In genomic region chr19:45092747-45093678, GRCh38 we compare ENCODE assay signal across 8 cellular contexts.
DNase-seq lines count a peak whose midpoint lies in the region; ATAC-seq and TF ChIP-seq lines count a peak whose summit lies in the region.

TSS of gene PPP1R37 (plus strand) at chr19:45093179. CDS start at chr19:45093326, 147 bp downstream.

- ATAC-seq in SK-N-SH treated with all-trans-retinoic acid at 6 μM for 48 hours: peak; percentile 77

- DNase-seq in GDM1 (lab: John Stamatoyannopoulos, UW) (peak; percentile 76), HFF-Myc (ENCODE audit: extremely low read depth, low read depth) (peak; percentile 94), NCI-H1092 treated with DMSO at 0.1 percent for 48 hours (lab: John Stamatoyannopoulos, UW) (peak; percentile 92), globus pallidus (ENCODE audit: low spot score) (peak; percentile 92), nucleus accumbens (lab: John Stamatoyannopoulos, UW) (peak; percentile 39 to 95 (median 86)), superior temporal gyrus (ENCODE audit: extremely low spot score) (peak; percentile 96)
- peak; percentile 92 for DNase-seq in activated naive CD4-positive, alpha-beta T cell treated with anti-CD3 and anti-CD28 coated beads, Interleukin-2, amount 50 U/mL, for 16 hours

- peak within 1 kb of the TSS; percentile 98 for H3K4me3 ChIP-seq in HFF-Myc (replicated peaks; ENCODE audit: low read depth, low read length)

- TF ChIP-seq CTCF in HFF-Myc (IDR thresholded peaks at IDR 0.05; ENCODE audit: low read depth, low read length, missing control alignments): peak; percentile 10

TF ChIP-seq in SK-N-SH treated with all-trans-retinoic acid at 6 μM for 48 hours, 23 proteins besides CTCF, POLR2A, EP300 and RAD21:
- TF ChIP-seq TSHZ2 (CRISPR knock-in tag; IDR thresholded peaks at IDR 0.05) (no peak), GLIS3 (CRISPR knock-in tag; IDR thresholded peaks at IDR 0.05) (no peak), PATZ1 (CRISPR knock-in tag; IDR thresholded peaks at IDR 0.05; ENCODE audit: borderline replicate concordance) (no peak), SNAI2 (CRISPR knock-in tag; IDR thresholded peaks at IDR 0.05) (no peak), CSDC2 (CRISPR knock-in tag; IDR thresholded peaks at IDR 0.05) (no peak), ZC3H10 (CRISPR knock-in tag; IDR thresholded peaks at IDR 0.05) (no peak), ZNF70 (CRISPR knock-in tag; IDR thresholded peaks at IDR 0.05) (no peak), ESRRG (CRISPR knock-in tag; IDR thresholded peaks at IDR 0.05) (no peak), CREB5 (CRISPR knock-in tag; IDR thresholded peaks at IDR 0.05; ENCODE audit: low read depth) (no peak), OSR1 (CRISPR knock-in tag; IDR thresholded peaks at IDR 0.05) (no peak), POU6F1 (CRISPR knock-in tag; IDR thresholded peaks at IDR 0.05; ENCODE audit: borderline replicate concordance, low read depth) (no peak), ZNF565 (CRISPR knock-in tag; conservative IDR thresholded peaks at IDR 0.05; ENCODE audit: low read depth) (no peak), TCF4 (CRISPR knock-in tag; IDR thresholded peaks at IDR 0.05; ENCODE audit: borderline replicate concordance) (no peak), ZFP3 (CRISPR knock-in tag; IDR thresholded peaks at IDR 0.05) (no peak), ARNTL (CRISPR knock-in tag; IDR thresholded peaks at IDR 0.05; ENCODE audit: borderline replicate concordance, low read depth) (no peak), CSRNP3 (CRISPR knock-in tag; IDR thresholded peaks at IDR 0.05) (no peak), TOX (CRISPR knock-in tag; IDR thresholded peaks at IDR 0.05; ENCODE audit: borderline replicate concordance) (no peak), BACH2 (CRISPR knock-in tag; IDR thresholded peaks at IDR 0.05; ENCODE audit: borderline replicate concordance) (no peak)

Comparison
In these comparisons a context has a peak if more than half of its experiments do, and no peak if none do; other contexts are left out.
1. Peak in every context shown above with its lines: DNase-seq, ATAC-seq and H3K4me3 ChIP-seq.